Comparison of ENCODE assay signal across 8 cellular contexts in genomic region chrX:71941771-71942170, GRCh38. TPM values are rescaled to one million over a fixed set of nuclear protein-coding genes. Genes with fewer than 3 reads are reported as not detected.
DNase-seq lines count a peak whose midpoint lies in the region; ATAC-seq and TF ChIP-seq lines count a peak whose summit lies in the region.
"Had no signal": no experiment of that assay in that cellular context is flagged by ENCODE, and none has a peak within 500 bp of the region (broad histone marks: within the 10 kb centered on the region; RNA-seq: fewer than 3 reads in every experiment).

No MANE protein-coding gene starts in this region.

- H3K27ac ChIP-seq in lower lobe of right lung: no peak overlapping the region

- TF ChIP-seq CTCF in epithelial cell of esophagus (IDR thresholded peaks at IDR 0.05; ENCODE audit: insufficient read depth, low read depth, low read length, missing control alignments) (no peak), lower lobe of right lung (IDR thresholded peaks at IDR 0.05) (no peak)

- H3K36me3 ChIP-seq in lower lobe of right lung: no peaks in the 10 kb centered on the region

- no peak overlapping the region for H3K4me3 ChIP-seq in epithelial cell of esophagus (ENCODE audit: low read length)
- H3K4me3 ChIP-seq in lower lobe of right lung: no peak overlapping the region

- DNase-seq in M059J (ENCODE audit: low read depth) (peak; percentile 22), epithelial cell of esophagus (ENCODE audit: low read depth) (peak; percentile 8), lower lobe of right lung (no peak), MV-4-11 (lab: John Stamatoyannopoulos, UW) (no peak)
- DNase-seq in activated effector memory CD4-positive, alpha-beta T cell treated with anti-CD3 and anti-CD28 coated beads, Interleukin-2, amount 50 U/mL, for 16 hours: no peak
- DNase-seq: foreskin melanocyte had no signal

- intact Hi-C loops in lower lobe of right lung (cut with DNase I): no loop called here

- H3K4me1 ChIP-seq in lower lobe of right lung: no peaks in the 10 kb centered on the region

- H3K27me3 ChIP-seq in lower lobe of right lung (ENCODE audit: low read depth): no peaks in the 10 kb centered on the region

- ATAC-seq in lower lobe of right lung (peak; percentile 19 to 32), GM19035 (IDR thresholded peaks at IDR 0.05; ENCODE audit: unreplicated experiment) (no peak), GM21737 (IDR thresholded peaks at IDR 0.05; ENCODE audit: unreplicated experiment) (no peak)

- H3K9me3 ChIP-seq in lower lobe of right lung: no peaks in the 10 kb centered on the region

RNA-seq across cellular contexts. Expression of gene NHSL2, which starts 31.1 kb away (rescaled TPM):
- 0.05 and 0.20 TPM in 2 replicates for total RNA-seq in M059J (2014; rRNA removed; shearing (Covaris generic))
- total RNA-seq in lower lobe of right lung: 12.7 TPM

Comparison
In these comparisons a context has a peak if more than half of its experiments do, and no peak if none do; other contexts are left out.
1. DNase-seq: peak in M059J (single experiment) and epithelial cell of esophagus (single experiment); none in lower lobe of right lung (single experiment), MV-4-11 (single experiment) and activated effector memory CD4-positive, alpha-beta T cell treated with anti-CD3 and anti-CD28 coated beads, Interleukin-2, amount 50 U/mL, for 16 hours (single experiment).
2. ATAC-seq: peak in lower lobe of right lung (2 of 2); none in GM19035 (single experiment) and GM21737 (single experiment).
3. RNA of gene NHSL2, which starts 31.1 kb away (total RNA-seq): 12.7 TPM in lower lobe of right lung (single experiment); 0.05 to 0.20 TPM in M059J; every median in the first group is over 10 times any median in the second.